In genomic region chr19:17236831-17237543, GRCh38 we compare ENCODE assay signal across 12 cellular contexts. TPM values are rescaled to one million over a fixed set of nuclear protein-coding genes. Genes with fewer than 3 reads are reported as not detected.
DNase-seq lines count a peak whose midpoint lies in the region; ATAC-seq and TF ChIP-seq lines count a peak whose summit lies in the region.
"Had no signal": no experiment of that assay in that cellular context is flagged by ENCODE, and none has a peak within 500 bp of the region (broad histone marks: within the 10 kb centered on the region; RNA-seq: fewer than 3 reads in every experiment).

No MANE protein-coding gene starts in this region.

- no peaks in the 10 kb centered on the region for H3K27me3 ChIP-seq in heart right ventricle
- no peaks in the 10 kb centered on the region for H3K27me3 ChIP-seq in RWPE2 (ENCODE audit: insufficient read depth, poor library complexity, severe bottlenecking)
- H3K27me3 ChIP-seq in upper lobe of right lung, result no peaks in the 10 kb centered on the region

- intact Hi-C loops in heart right ventricle (cut with DNase I) (loop anchor here in 1 of 10 donors (5.0 kb wide), 1 partner anchor 170 kb away; no protein-coding TSS in a partner anchor), left cardiac atrium (cut with DNase I) (loop anchor here in 1 of 2 donors (5.0 kb wide), 1 partner anchor 170 kb away; no protein-coding TSS in a partner anchor), upper lobe of right lung (cut with DNase I) (no loop called here)

- TF ChIP-seq CTCF in heart right ventricle (IDR thresholded peaks at IDR 0.05) (no peak), RWPE2 (IDR thresholded peaks at IDR 0.05; ENCODE audit: poor library complexity, severe bottlenecking) (no peak), upper lobe of right lung (IDR thresholded peaks at IDR 0.05) (no peak)

- DNase-seq in heart right ventricle (no peak), left cardiac atrium (no peak), RWPE2 (ENCODE audit: low spot score) (no peak), memory B cell (ENCODE audit: low spot score in 2 of 2) (no peak), upper lobe of right lung (no peak), NCI-H748 treated with DMSO at 0.1 percent for 48 hours (lab: John Stamatoyannopoulos, UW) (no peak)
- no peak for DNase-seq in activated effector memory CD4-positive, alpha-beta T cell treated with Interleukin-2 at 50 U/mL for 16 hours
- no peak for DNase-seq in activated CD4-positive, CD25-positive, alpha-beta regulatory T cell treated with anti-CD3 and anti-CD28 coated beads, Interleukin-2, amount 50 U/mL, for 72 hours
- DNase-seq: NCI-H1092 treated with DMSO at 0.1 percent for 48 hours; stimulated activated CD8-positive, alpha-beta memory T cell treated with anti-CD3 and anti-CD28 coated beads, Interleukin-4, amount 100 ng/mL, for 48 hours had no signal

- H3K36me3 ChIP-seq in heart right ventricle, result peaks cover 0 to 56% (median 10%) of the 10 kb centered on the region in 9 donors
- peaks cover 68% of the 10 kb centered on the region for H3K36me3 ChIP-seq in RWPE2 (ENCODE audit: low read depth)
- H3K36me3 ChIP-seq in upper lobe of right lung, result peaks cover 31% of the 10 kb centered on the region

- ATAC-seq in heart right ventricle, result no peak
- no peak for ATAC-seq in left cardiac atrium
- ATAC-seq in RWPE2 (ENCODE audit: low read depth), result no peak
- ATAC-seq in memory B cell (ENCODE audit: low read depth), result no peak
- ATAC-seq in upper lobe of right lung, result no peak

- no peak overlapping the region for H3K27ac Mint-ChIP-seq in memory B cell
- H3K27ac Mint-ChIP-seq: activated naive CD4-positive, alpha-beta T cell treated with anti-CD3 and anti-CD28 coated beads, Interleukin-2, amount 50 U/mL, for 24 hours had no signal

- whole genome bisulfite sequencing in heart right ventricle, 2 donors, result 86 to 92% methylated on average over 18 of the region's 18 CpGs

- peak overlapping the region in 2 of 10 donors; percentile 15 to 67 for H3K4me3 ChIP-seq in heart right ventricle
- no peak overlapping the region for H3K4me3 ChIP-seq in RWPE2 (ENCODE audit: severe bottlenecking)
- H3K4me3 ChIP-seq in upper lobe of right lung, result no peak overlapping the region
- H3K4me3 ChIP-seq: smooth muscle cell had no signal

- H3K27ac ChIP-seq in heart right ventricle, result peak overlapping the region in 8 of 10 donors; percentile 23 to 85 (median 69)
- H3K27ac ChIP-seq in RWPE2 (ENCODE audit: poor library complexity, severe bottlenecking), result peak overlapping the region; percentile 84
- H3K27ac ChIP-seq in upper lobe of right lung, result peak overlapping the region; percentile 65

- H3K4me3 Mint-ChIP-seq in memory B cell, result peak overlapping the region; percentile 55

- H3K4me1 Mint-ChIP-seq in memory B cell, result peaks cover 2% of the 10 kb centered on the region

- no peaks in the 10 kb centered on the region for H3K27me3 Mint-ChIP-seq in memory B cell
- H3K27me3 Mint-ChIP-seq: activated naive CD4-positive, alpha-beta T cell treated with anti-CD3 and anti-CD28 coated beads, Interleukin-2, amount 50 U/mL, for 24 hours had no signal

- no peaks in the 10 kb centered on the region for H3K9me3 ChIP-seq in heart right ventricle
- H3K9me3 ChIP-seq in RWPE2 (ENCODE audit: severe bottlenecking), result no peaks in the 10 kb centered on the region
- H3K9me3 ChIP-seq in upper lobe of right lung, result no peaks in the 10 kb centered on the region

- H3K9me3 Mint-ChIP-seq in memory B cell, result no peaks in the 10 kb centered on the region
- H3K9me3 Mint-ChIP-seq: activated naive CD4-positive, alpha-beta T cell treated with anti-CD3 and anti-CD28 coated beads, Interleukin-2, amount 50 U/mL, for 24 hours had no signal

- no peaks in the 10 kb centered on the region for H3K36me3 Mint-ChIP-seq in memory B cell
- H3K36me3 Mint-ChIP-seq: activated naive CD4-positive, alpha-beta T cell treated with anti-CD3 and anti-CD28 coated beads, Interleukin-2, amount 50 U/mL, for 24 hours had no signal

- peaks cover 12 to 38% (median 24%) of the 10 kb centered on the region in 9 donors for H3K4me1 ChIP-seq in heart right ventricle
- peaks cover 11% of the 10 kb centered on the region for H3K4me1 ChIP-seq in RWPE2 (ENCODE audit: insufficient read depth, poor library complexity, severe bottlenecking)
- peaks cover 22% of the 10 kb centered on the region for H3K4me1 ChIP-seq in upper lobe of right lung

RNA-seq across cellular contexts. Expression of gene NR2F6, which starts 8.7 kb away (rescaled TPM):
- total RNA-seq in heart right ventricle, result 10 to 100 TPM; 34.5 to 79.7 (median 42.2) TPM
- polyA plus RNA-seq in heart right ventricle, result 10 to 100 TPM; 32.0 to 46.1 TPM
- total RNA-seq in left cardiac atrium, result 10 to 100 TPM; 40.5 to 49.9 TPM
- total RNA-seq in upper lobe of right lung, result 41.7 TPM

RNA-seq across cellular contexts. Expression of gene OCEL1, which starts 11.0 kb away (rescaled TPM):
- total RNA-seq in heart right ventricle (10 to 100 TPM in 9 of 10 donors, 1 to 10 TPM in 1; 7.2 to 38.6 (median 15.0) TPM), left cardiac atrium (10 to 100 TPM; 18.7 to 25.3 TPM), upper lobe of right lung (31.6 TPM)
- polyA plus RNA-seq in heart right ventricle, result 10 to 100 TPM; 14.3 to 47.4 TPM

RNA-seq across cellular contexts. Expression of gene USE1, which starts 21.8 kb away (rescaled TPM):
- total RNA-seq in heart right ventricle (10 to 100 TPM; 25.1 to 36.6 (median 28.3) TPM), left cardiac atrium (10 to 100 TPM; 22.5 to 23.4 TPM), upper lobe of right lung (24.0 TPM)
- 10 to 100 TPM; 48.6 to 67.6 TPM for polyA plus RNA-seq in heart right ventricle

RNA-seq across cellular contexts. Expression of gene USHBP1, which starts 27.6 kb away (rescaled TPM):
- total RNA-seq in heart right ventricle, result 10 to 100 TPM in 1 of 10 donors, 1 to 10 TPM in 9; 3.4 to 10.7 (median 6.6) TPM
- 10 to 100 TPM; 11.5 to 30.9 TPM for polyA plus RNA-seq in heart right ventricle
- total RNA-seq in left cardiac atrium, result 1 to 10 TPM; 6.5 to 6.7 TPM
- 14.0 TPM for total RNA-seq in upper lobe of right lung
- total RNA-seq: smooth muscle cell had no signal
- polyA plus RNA-seq: smooth muscle cell had no signal

RNA-seq across cellular contexts. Expression of gene BABAM1, which starts 30.3 kb away (rescaled TPM):
- total RNA-seq in heart right ventricle (10 to 100 TPM; 64.5 to 83.4 (median 74.4) TPM), left cardiac atrium (10 to 100 TPM; 67.2 to 68.3 TPM), upper lobe of right lung (67.9 TPM)
- 10 to 100 TPM; 68.9 to 88.2 TPM for polyA plus RNA-seq in heart right ventricle
